10 cellular contexts compared by ENCODE assay signal in the genomic region with DNA sequence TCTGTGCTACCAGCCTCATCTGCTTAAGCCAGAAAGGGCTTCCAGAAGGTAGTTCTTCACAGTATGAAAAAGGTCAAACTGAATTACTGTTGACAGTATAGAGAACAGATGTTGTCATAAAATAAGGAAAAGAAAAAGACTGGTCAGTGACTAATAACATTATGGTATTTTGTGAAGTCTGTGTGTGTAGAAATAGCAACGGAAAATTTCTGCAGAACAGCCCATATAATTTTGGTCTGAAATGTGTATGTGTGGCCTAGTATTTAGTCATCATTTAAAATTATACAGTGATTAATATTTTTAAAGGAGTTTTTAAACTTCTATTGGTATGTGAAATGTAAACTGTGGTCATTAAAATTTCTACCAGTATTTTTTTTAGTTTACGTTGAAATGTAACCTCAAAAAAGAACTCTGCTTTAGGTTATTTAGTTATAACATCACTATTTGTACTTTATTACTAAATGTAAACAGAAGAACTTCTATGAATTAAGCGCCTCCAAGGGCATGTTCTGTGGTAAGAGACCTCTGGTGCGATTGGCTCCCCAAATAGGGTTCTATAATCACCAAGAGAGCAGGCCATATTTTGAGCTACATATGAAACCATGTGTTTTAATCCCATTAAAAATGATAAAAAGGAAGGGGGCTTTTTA. TPM values are rescaled to one million over a fixed set of nuclear protein-coding genes. Genes with fewer than 3 reads are reported as not detected.
DNase-seq lines count a peak whose midpoint lies in the region; ATAC-seq lines count a peak whose summit lies in the region.
"Had no signal": no experiment of that assay in that cellular context is flagged by ENCODE, and none has a peak within 500 bp of the region (broad histone marks: within the 10 kb centered on the region; RNA-seq: fewer than 3 reads in every experiment).

No MANE protein-coding gene starts in this region.

- DNase-seq in SIG-M5 treated with dmso at 0.1 percent for 504 hours (lab: John Stamatoyannopoulos, UW; ENCODE audit: unreplicated experiment) (peak; percentile 75), SIG-M5 (lab: John Stamatoyannopoulos, UW) (no peak), adipocyte (ENCODE audit: low read depth) (peak; percentile 84), KG1 (lab: John Stamatoyannopoulos, UW) (no peak), cerebellum (ENCODE audit: low spot score) (no peak)
- no peak for DNase-seq in stimulated activated effector memory CD8-positive, alpha-beta T cell treated with anti-CD3 and anti-CD28 coated beads, Interleukin-12 subunit alpha, Interleukin-12 subunit beta, amount 100 ng/mL, for 72 hours (ENCODE audit: low spot score in 2 of 2)
- DNase-seq: cortex of kidney, posterior cingulate gyrus had no signal

- no peak overlapping the region for H3K9ac ChIP-seq in adipocyte (ENCODE audit: low read length)

- peak overlapping the region; percentile 80 for H3K4me3 Mint-ChIP-seq in stimulated activated effector memory CD8-positive, alpha-beta T cell treated with anti-CD3 and anti-CD28 coated beads, Interleukin-12 subunit alpha, Interleukin-12 subunit beta, amount 100 ng/mL, for 72 hours

- H3K9me3 Mint-ChIP-seq in stimulated activated effector memory CD8-positive, alpha-beta T cell treated with anti-CD3 and anti-CD28 coated beads, Interleukin-12 subunit alpha, Interleukin-12 subunit beta, amount 100 ng/mL, for 72 hours = no peaks in the 10 kb centered on the region

- no peak overlapping the region for H3K4me3 ChIP-seq in adipocyte (ENCODE audit: low read length)

- ATAC-seq in HG03060 (IDR thresholded peaks at IDR 0.05; ENCODE audit: low read depth, unreplicated experiment) (peak; percentile 43), HG03139 (IDR thresholded peaks at IDR 0.05; ENCODE audit: unreplicated experiment) (no peak)
- ATAC-seq in stimulated activated effector memory CD8-positive, alpha-beta T cell treated with anti-CD3 and anti-CD28 coated beads, Interleukin-12 subunit alpha, Interleukin-12 subunit beta, amount 100 ng/mL, for 72 hours = peak; percentile 39

- peak overlapping the region; percentile 98 for H3K27ac Mint-ChIP-seq in stimulated activated effector memory CD8-positive, alpha-beta T cell treated with anti-CD3 and anti-CD28 coated beads, Interleukin-12 subunit alpha, Interleukin-12 subunit beta, amount 100 ng/mL, for 72 hours

- peaks cover 57% of the 10 kb centered on the region for H3K4me1 ChIP-seq in adipocyte (ENCODE audit: control insufficient read depth, insufficient read depth, low read length)

- no peaks in the 10 kb centered on the region for H3K27me3 ChIP-seq in adipocyte (replicated peaks; ENCODE audit: control insufficient read depth, insufficient read depth, low read length)

- peaks cover 73% of the 10 kb centered on the region for H3K4me1 Mint-ChIP-seq in stimulated activated effector memory CD8-positive, alpha-beta T cell treated with anti-CD3 and anti-CD28 coated beads, Interleukin-12 subunit alpha, Interleukin-12 subunit beta, amount 100 ng/mL, for 72 hours

- no peaks in the 10 kb centered on the region for H3K9me3 ChIP-seq in adipocyte (ENCODE audit: control insufficient read depth, low read length)

- H3K36me3 ChIP-seq in adipocyte (ENCODE audit: control insufficient read depth, insufficient read depth, low read length, severe bottlenecking) = peaks cover 3% of the 10 kb centered on the region

- H3K36me3 Mint-ChIP-seq in stimulated activated effector memory CD8-positive, alpha-beta T cell treated with anti-CD3 and anti-CD28 coated beads, Interleukin-12 subunit alpha, Interleukin-12 subunit beta, amount 100 ng/mL, for 72 hours = peaks cover 57% of the 10 kb centered on the region

RNA-seq across cellular contexts. Expression of gene GPR183, which starts 3.3 kb away (rescaled TPM):
- 1.1 TPM for total RNA-seq in cerebellum

RNA-seq across cellular contexts. Expression of gene GPR18, which starts 52.3 kb away (rescaled TPM):
- not detected for total RNA-seq in cerebellum

Comparison
In these comparisons a context has a peak if more than half of its experiments do, and no peak if none do; other contexts are left out.
1. DNase-seq: peak in SIG-M5 treated with dmso at 0.1 percent for 504 hours (single experiment) and adipocyte (single experiment); none in SIG-M5 (single experiment), stimulated activated effector memory CD8-positive, alpha-beta T cell treated with anti-CD3 and anti-CD28 coated beads, Interleukin-12 subunit alpha, Interleukin-12 subunit beta, amount 100 ng/mL, for 72 hours (0 of 2), KG1 (single experiment) and cerebellum (single experiment).